ENCODE assay signal across 24 cellular contexts in genomic region chr17:59798111-59798510, GRCh38.
DNase-seq lines count a peak whose midpoint lies in the region; ATAC-seq, FAIRE-seq and TF ChIP-seq lines count a peak whose summit lies in the region.
"Had no signal": no experiment of that assay in that cellular context is flagged by ENCODE, and none has a peak within 500 bp of the region (broad histone marks: within the 10 kb centered on the region; RNA-seq: fewer than 3 reads in every experiment).

No MANE protein-coding gene starts in this region.

- no peaks in the 10 kb centered on the region for H3K9me3 ChIP-seq in mucosa of descending colon
- H3K9me3 ChIP-seq: HAP-1, lower lobe of right lung, stomach, upper lobe of left lung had no signal

- H3K4me3 ChIP-seq in mucosa of descending colon, result no peak overlapping the region
- H3K4me3 ChIP-seq: HAP-1, lower lobe of right lung, stomach, upper lobe of left lung had no signal

- peaks cover 22% of the 10 kb centered on the region for H3K36me3 Mint-ChIP-seq in activated CD4-positive, alpha-beta T cell treated with anti-CD3 and anti-CD28 coated beads, Interleukin-2, amount 10 ng/mL, durations not matched to agents 24 days and 14 days (ENCODE audit: low read depth)
- peaks cover 37% of the 10 kb centered on the region for H3K36me3 Mint-ChIP-seq in activated T-helper 2 cell treated with anti-CD3 and anti-CD28 coated beads, Interferon-gamma antibody, Interleukin-2, Interleukin-4, amounts not matched to agents 10 μg/mL and 5 μg/mL and 100 μg/mL, durations not matched to agents 14 hours and 24 hours and 36 hours (ENCODE audit: low read depth)
- peaks cover 5% of the 10 kb centered on the region for H3K36me3 Mint-ChIP-seq in natural killer cell treated with Interleukin-12 subunit alpha and Interleukin-12 subunit beta and Interleukin-15 and Interleukin-18, amount 100 ng/mL, for 72 hours

- no peaks in the 10 kb centered on the region for H3K36me3 ChIP-seq in mucosa of descending colon (ENCODE audit: low read depth)
- H3K36me3 ChIP-seq: HAP-1, lower lobe of right lung, upper lobe of left lung had no signal

- intact Hi-C loops in activated CD4-positive, alpha-beta T cell treated with anti-CD3 and anti-CD28 coated beads, Interleukin-2, amount 10 ng/mL, durations not matched to agents 24 days and 14 days (cut with micrococcal nuclease), result no loop called here
- intact Hi-C loops in activated T-helper 2 cell treated with anti-CD3 and anti-CD28 coated beads, Interferon-gamma antibody, Interleukin-2, Interleukin-4, amounts not matched to agents 10 μg/mL and 5 μg/mL and 100 μg/mL, durations not matched to agents 14 hours and 24 hours and 36 hours (cut with micrococcal nuclease), result no loop called here
- intact Hi-C loops in mucosa of descending colon (cut with DNase I, micrococcal nuclease), result no loop called here

- H3K4me1 Mint-ChIP-seq in activated CD4-positive, alpha-beta T cell treated with anti-CD3 and anti-CD28 coated beads, Interleukin-2, amount 10 ng/mL, durations not matched to agents 24 days and 14 days, result peaks cover 22% of the 10 kb centered on the region
- peaks cover 28% of the 10 kb centered on the region for H3K4me1 Mint-ChIP-seq in activated T-helper 2 cell treated with anti-CD3 and anti-CD28 coated beads, Interferon-gamma antibody, Interleukin-2, Interleukin-4, amounts not matched to agents 10 μg/mL and 5 μg/mL and 100 μg/mL, durations not matched to agents 14 hours and 24 hours and 36 hours (ENCODE audit: low read depth)
- peaks cover 17 to 25% of the 10 kb centered on the region in 2 donors for H3K4me1 Mint-ChIP-seq in natural killer cell treated with Interleukin-12 subunit alpha and Interleukin-12 subunit beta and Interleukin-15 and Interleukin-18, amount 100 ng/mL, for 72 hours (ENCODE audit: low read depth in 2 of 2)

- H3K4me1 ChIP-seq in mucosa of descending colon (ENCODE audit: low read depth), result no peaks in the 10 kb centered on the region
- H3K4me1 ChIP-seq: foreskin keratinocyte, HAP-1, parathyroid adenoma had no signal

- peak; percentile 62 for FAIRE-seq in H54 (lab: Jason Lieb, UNC)
- FAIRE-seq: keratinocyte had no signal

- peak; percentile 41 for DNase-seq in activated CD4-positive, alpha-beta T cell treated with anti-CD3 and anti-CD28 coated beads, Interleukin-2, amount 10 ng/mL, durations not matched to agents 24 days and 14 days
- no peak for DNase-seq in activated CD4-positive, alpha-beta T cell treated with anti-CD3 and anti-CD28 coated beads for 1 hour
- DNase-seq in H54 (ENCODE audit: insufficient read length, low spot score) (no peak), mucosa of descending colon (no peak), cerebellum (ENCODE audit: low spot score) (no peak)
- DNase-seq in activated T-helper 2 cell treated with anti-CD3 and anti-CD28 coated beads, Interferon-gamma antibody, Interleukin-2, Interleukin-4, amounts not matched to agents 10 μg/mL and 5 μg/mL and 100 μg/mL, durations not matched to agents 14 hours and 24 hours and 36 hours (ENCODE audit: low spot score), result no peak
- DNase-seq in natural killer cell treated with Interleukin-12 subunit alpha and Interleukin-12 subunit beta and Interleukin-15 and Interleukin-18, amount 100 ng/mL, for 72 hours (ENCODE audit: low spot score), result no peak
- DNase-seq in stimulated activated naive CD4-positive, alpha-beta T cell treated with Interleukin-2 at 50 U/mL for 16 hours (lab: John Stamatoyannopoulos, UW), result no peak
- DNase-seq: ACHN; activated CD8-positive, alpha-beta memory T cell treated with anti-CD3 and anti-CD28 coated beads, Interleukin-2, amount 50 U/mL, for 4 hours; CD8-positive, alpha-beta T cell; DMS79; foreskin keratinocyte; hippocampal formation; lower lobe of right lung; NCI-H748 treated with DMSO at 0.1 percent for 48 hours; SIG-M5; stimulated activated CD4-positive, alpha-beta T cell treated with anti-CD3 and anti-CD28 coated beads, Interleukin-1b, Interleukin-23, amount 100 ng/mL, for 48 hours; stomach; upper lobe of left lung had no signal

- H3K27me3 Mint-ChIP-seq in activated CD4-positive, alpha-beta T cell treated with anti-CD3 and anti-CD28 coated beads, Interleukin-2, amount 10 ng/mL, durations not matched to agents 24 days and 14 days, result no peaks in the 10 kb centered on the region
- H3K27me3 Mint-ChIP-seq in activated T-helper 2 cell treated with anti-CD3 and anti-CD28 coated beads, Interferon-gamma antibody, Interleukin-2, Interleukin-4, amounts not matched to agents 10 μg/mL and 5 μg/mL and 100 μg/mL, durations not matched to agents 14 hours and 24 hours and 36 hours (ENCODE audit: low read depth), result no peaks in the 10 kb centered on the region
- H3K27me3 Mint-ChIP-seq in natural killer cell treated with Interleukin-12 subunit alpha and Interleukin-12 subunit beta and Interleukin-15 and Interleukin-18, amount 100 ng/mL, for 72 hours, result no peaks in the 10 kb centered on the region
- H3K27me3 Mint-ChIP-seq: activated naive CD4-positive, alpha-beta T cell treated with anti-CD3 and anti-CD28 coated beads, Interleukin-2, amount 50 U/mL, for 24 hours had no signal

- no peak overlapping the region for H3K4me3 Mint-ChIP-seq in activated CD4-positive, alpha-beta T cell treated with anti-CD3 and anti-CD28 coated beads, Interleukin-2, amount 10 ng/mL, durations not matched to agents 24 days and 14 days
- no peak overlapping the region for H3K4me3 Mint-ChIP-seq in activated T-helper 2 cell treated with anti-CD3 and anti-CD28 coated beads, Interferon-gamma antibody, Interleukin-2, Interleukin-4, amounts not matched to agents 10 μg/mL and 5 μg/mL and 100 μg/mL, durations not matched to agents 14 hours and 24 hours and 36 hours (ENCODE audit: low read depth)
- peak overlapping the region; percentile 40 for H3K4me3 Mint-ChIP-seq in natural killer cell treated with Interleukin-12 subunit alpha and Interleukin-12 subunit beta and Interleukin-15 and Interleukin-18, amount 100 ng/mL, for 72 hours
- H3K4me3 Mint-ChIP-seq: activated naive CD4-positive, alpha-beta T cell treated with anti-CD3 and anti-CD28 coated beads, Interleukin-2, amount 50 U/mL, for 24 hours; CD8-positive, alpha-beta T cell had no signal

- ATAC-seq in natural killer cell treated with Interleukin-12 subunit alpha and Interleukin-12 subunit beta and Interleukin-15 and Interleukin-18, amount 100 ng/mL, for 72 hours, result no peak
- no peak for ATAC-seq in mucosa of descending colon
- ATAC-seq: CD8-positive, alpha-beta T cell; foreskin keratinocyte; lower lobe of right lung had no signal

- H3K9me3 Mint-ChIP-seq in activated CD4-positive, alpha-beta T cell treated with anti-CD3 and anti-CD28 coated beads, Interleukin-2, amount 10 ng/mL, durations not matched to agents 24 days and 14 days, result no peaks in the 10 kb centered on the region
- H3K9me3 Mint-ChIP-seq in activated T-helper 2 cell treated with anti-CD3 and anti-CD28 coated beads, Interferon-gamma antibody, Interleukin-2, Interleukin-4, amounts not matched to agents 10 μg/mL and 5 μg/mL and 100 μg/mL, durations not matched to agents 14 hours and 24 hours and 36 hours, result no peaks in the 10 kb centered on the region
- no peaks in the 10 kb centered on the region for H3K9me3 Mint-ChIP-seq in natural killer cell treated with Interleukin-12 subunit alpha and Interleukin-12 subunit beta and Interleukin-15 and Interleukin-18, amount 100 ng/mL, for 72 hours
- H3K9me3 Mint-ChIP-seq: activated naive CD4-positive, alpha-beta T cell treated with anti-CD3 and anti-CD28 coated beads, Interleukin-2, amount 50 U/mL, for 24 hours; CD8-positive, alpha-beta T cell had no signal

- TF ChIP-seq POLR2A in H54 (IDR thresholded peaks at IDR 0.05; ENCODE audit: low read depth, low read length), result no peak

- TF ChIP-seq CTCF in mucosa of descending colon (IDR thresholded peaks at IDR 0.05), result no peak

- peak overlapping the region; percentile 44 for H3K27ac Mint-ChIP-seq in activated CD4-positive, alpha-beta T cell treated with anti-CD3 and anti-CD28 coated beads, Interleukin-2, amount 10 ng/mL, durations not matched to agents 24 days and 14 days
- peak overlapping the region; percentile 12 for H3K27ac Mint-ChIP-seq in activated T-helper 2 cell treated with anti-CD3 and anti-CD28 coated beads, Interferon-gamma antibody, Interleukin-2, Interleukin-4, amounts not matched to agents 10 μg/mL and 5 μg/mL and 100 μg/mL, durations not matched to agents 14 hours and 24 hours and 36 hours
- H3K27ac Mint-ChIP-seq in natural killer cell treated with Interleukin-12 subunit alpha and Interleukin-12 subunit beta and Interleukin-15 and Interleukin-18, amount 100 ng/mL, for 72 hours, result peak overlapping the region; percentile 65 to 90
- H3K27ac Mint-ChIP-seq: activated naive CD4-positive, alpha-beta T cell treated with anti-CD3 and anti-CD28 coated beads, Interleukin-2, amount 50 U/mL, for 24 hours; CD8-positive, alpha-beta T cell had no signal

Comparison
In these comparisons a context has a peak if more than half of its experiments do, and no peak if none do; other contexts are left out.
1. H3K27ac Mint-ChIP-seq: peak in every context shown above with its lines; median percentile 78 in natural killer cell treated with Interleukin-12 subunit alpha and Interleukin-12 subunit beta and Interleukin-15 and Interleukin-18, amount 100 ng/mL, for 72 hours; 44 in activated CD4-positive, alpha-beta T cell treated with anti-CD3 and anti-CD28 coated beads, Interleukin-2, amount 10 ng/mL, durations not matched to agents 24 days and 14 days; 12 in activated T-helper 2 cell treated with anti-CD3 and anti-CD28 coated beads, Interferon-gamma antibody, Interleukin-2, Interleukin-4, amounts not matched to agents 10 μg/mL and 5 μg/mL and 100 μg/mL, durations not matched to agents 14 hours and 24 hours and 36 hours.